ENCODE assay signal across 1 cellular context in genomic region chr19:30314805-30315155, GRCh38.
TF ChIP-seq lines count a peak whose summit lies in the region.

No MANE protein-coding gene starts in this region.

TF ChIP-seq in HepG2, 621 proteins besides CTCF, POLR2A, EP300 and RAD21:
- TF ChIP-seq, protein P1, sequence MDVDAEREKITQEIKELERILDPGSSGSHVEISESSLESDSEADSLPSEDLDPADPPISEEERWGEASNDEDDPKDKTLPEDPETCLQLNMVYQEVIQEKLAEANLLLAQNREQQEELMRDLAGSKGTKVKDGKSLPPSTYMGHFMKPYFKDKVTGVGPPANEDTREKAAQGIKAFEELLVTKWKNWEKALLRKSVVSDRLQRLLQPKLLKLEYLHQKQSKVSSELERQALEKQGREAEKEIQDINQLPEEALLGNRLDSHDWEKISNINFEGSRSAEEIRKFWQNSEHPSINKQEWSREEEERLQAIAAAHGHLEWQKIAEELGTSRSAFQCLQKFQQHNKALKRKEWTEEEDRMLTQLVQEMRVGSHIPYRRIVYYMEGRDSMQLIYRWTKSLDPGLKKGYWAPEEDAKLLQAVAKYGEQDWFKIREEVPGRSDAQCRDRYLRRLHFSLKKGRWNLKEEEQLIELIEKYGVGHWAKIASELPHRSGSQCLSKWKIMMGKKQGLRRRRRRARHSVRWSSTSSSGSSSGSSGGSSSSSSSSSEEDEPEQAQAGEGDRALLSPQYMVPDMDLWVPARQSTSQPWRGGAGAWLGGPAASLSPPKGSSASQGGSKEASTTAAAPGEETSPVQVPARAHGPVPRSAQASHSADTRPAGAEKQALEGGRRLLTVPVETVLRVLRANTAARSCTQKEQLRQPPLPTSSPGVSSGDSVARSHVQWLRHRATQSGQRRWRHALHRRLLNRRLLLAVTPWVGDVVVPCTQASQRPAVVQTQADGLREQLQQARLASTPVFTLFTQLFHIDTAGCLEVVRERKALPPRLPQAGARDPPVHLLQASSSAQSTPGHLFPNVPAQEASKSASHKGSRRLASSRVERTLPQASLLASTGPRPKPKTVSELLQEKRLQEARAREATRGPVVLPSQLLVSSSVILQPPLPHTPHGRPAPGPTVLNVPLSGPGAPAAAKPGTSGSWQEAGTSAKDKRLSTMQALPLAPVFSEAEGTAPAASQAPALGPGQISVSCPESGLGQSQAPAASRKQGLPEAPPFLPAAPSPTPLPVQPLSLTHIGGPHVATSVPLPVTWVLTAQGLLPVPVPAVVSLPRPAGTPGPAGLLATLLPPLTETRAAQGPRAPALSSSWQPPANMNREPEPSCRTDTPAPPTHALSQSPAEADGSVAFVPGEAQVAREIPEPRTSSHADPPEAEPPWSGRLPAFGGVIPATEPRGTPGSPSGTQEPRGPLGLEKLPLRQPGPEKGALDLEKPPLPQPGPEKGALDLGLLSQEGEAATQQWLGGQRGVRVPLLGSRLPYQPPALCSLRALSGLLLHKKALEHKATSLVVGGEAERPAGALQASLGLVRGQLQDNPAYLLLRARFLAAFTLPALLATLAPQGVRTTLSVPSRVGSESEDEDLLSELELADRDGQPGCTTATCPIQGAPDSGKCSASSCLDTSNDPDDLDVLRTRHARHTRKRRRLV (CRISPR knock-in tag; IDR thresholded peaks at IDR 0.05): no peak
- TF ChIP-seq, protein P2, sequence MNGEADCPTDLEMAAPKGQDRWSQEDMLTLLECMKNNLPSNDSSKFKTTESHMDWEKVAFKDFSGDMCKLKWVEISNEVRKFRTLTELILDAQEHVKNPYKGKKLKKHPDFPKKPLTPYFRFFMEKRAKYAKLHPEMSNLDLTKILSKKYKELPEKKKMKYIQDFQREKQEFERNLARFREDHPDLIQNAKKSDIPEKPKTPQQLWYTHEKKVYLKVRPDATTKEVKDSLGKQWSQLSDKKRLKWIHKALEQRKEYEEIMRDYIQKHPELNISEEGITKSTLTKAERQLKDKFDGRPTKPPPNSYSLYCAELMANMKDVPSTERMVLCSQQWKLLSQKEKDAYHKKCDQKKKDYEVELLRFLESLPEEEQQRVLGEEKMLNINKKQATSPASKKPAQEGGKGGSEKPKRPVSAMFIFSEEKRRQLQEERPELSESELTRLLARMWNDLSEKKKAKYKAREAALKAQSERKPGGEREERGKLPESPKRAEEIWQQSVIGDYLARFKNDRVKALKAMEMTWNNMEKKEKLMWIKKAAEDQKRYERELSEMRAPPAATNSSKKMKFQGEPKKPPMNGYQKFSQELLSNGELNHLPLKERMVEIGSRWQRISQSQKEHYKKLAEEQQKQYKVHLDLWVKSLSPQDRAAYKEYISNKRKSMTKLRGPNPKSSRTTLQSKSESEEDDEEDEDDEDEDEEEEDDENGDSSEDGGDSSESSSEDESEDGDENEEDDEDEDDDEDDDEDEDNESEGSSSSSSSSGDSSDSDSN (CRISPR knock-in tag; IDR thresholded peaks at IDR 0.05): no peak
TF ChIP-seq in HepG2: peak in this region for 0.
